Comparison of ENCODE assay signal across 9 cellular contexts in the genomic region with DNA sequence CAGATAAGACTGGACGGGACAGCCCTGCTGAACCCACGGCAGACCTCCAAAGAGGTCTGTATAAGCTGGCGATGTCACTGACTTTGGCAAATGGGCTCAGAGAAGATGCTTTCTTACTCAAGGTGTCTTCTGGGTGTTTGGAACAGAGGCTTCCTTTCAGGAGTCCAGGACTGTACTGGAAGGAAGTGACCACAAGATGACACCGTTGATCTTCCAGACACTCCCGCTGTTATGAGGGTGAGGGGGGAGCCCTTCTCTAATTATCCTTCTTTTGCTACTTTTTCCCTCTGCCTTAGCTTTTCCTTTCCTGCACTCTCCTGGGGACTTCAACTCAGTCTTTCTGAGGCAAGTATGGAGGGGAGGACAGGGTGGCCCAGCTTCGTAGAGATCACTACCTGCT.
DNase-seq lines count a peak whose midpoint lies in the region; TF ChIP-seq lines count a peak whose summit lies in the region.
"Had no signal": no experiment of that assay in that cellular context is flagged by ENCODE, and none has a peak within 500 bp of the region (broad histone marks: within the 10 kb centered on the region; RNA-seq: fewer than 3 reads in every experiment).

No MANE protein-coding gene starts in this region.

- H3K9me3 Mint-ChIP-seq in endodermal cell (no peaks in the 10 kb centered on the region), nephron progenitor cell (peaks cover 9% of the 10 kb centered on the region)
- H3K9me3 Mint-ChIP-seq: T-helper 1 cell treated with Interleukin-12 subunit alpha and Interleukin-12 subunit beta and Interleukin-4 antibody, amounts not matched to agents 30 μg/mL and 1 μg/mL, for 36 hours had no signal

- no peak overlapping the region for H3K9ac ChIP-seq in endodermal cell (ENCODE audit: extremely low read depth, low read length, poor library complexity, severe bottlenecking)

- no peak overlapping the region for H3K4me3 ChIP-seq in endodermal cell (ENCODE audit: low read length)

- no peak overlapping the region for H3K27ac Mint-ChIP-seq in endodermal cell
- H3K27ac Mint-ChIP-seq in nephron progenitor cell: no peak overlapping the region
- H3K27ac Mint-ChIP-seq: T-helper 1 cell treated with Interleukin-12 subunit alpha and Interleukin-12 subunit beta and Interleukin-4 antibody, amounts not matched to agents 30 μg/mL and 1 μg/mL, for 36 hours had no signal

- H3K4me1 ChIP-seq in endodermal cell (ENCODE audit: control insufficient read depth, insufficient read depth, low read length): no peaks in the 10 kb centered on the region

- H3K4me1 Mint-ChIP-seq in endodermal cell: peaks cover 11% of the 10 kb centered on the region
- peaks cover 7% of the 10 kb centered on the region for H3K4me1 Mint-ChIP-seq in nephron progenitor cell

- peak; percentile 18 for DNase-seq in DMS153 treated with DMSO at 0.1 percent for 48 hours (lab: John Stamatoyannopoulos, UW; ENCODE audit: unreplicated experiment)
- peak; percentile 8 to 14 for DNase-seq in Kasumi-1 (lab: John Stamatoyannopoulos, UW)
- no peak for DNase-seq in endodermal cell
- no peak for DNase-seq in nephron progenitor cell
- no peak for DNase-seq in Ammon's horn (ENCODE audit: low spot score)
- no peak for DNase-seq in SW 1271 (lab: John Stamatoyannopoulos, UW)
- no peak for DNase-seq in activated CD4-positive, CD25-positive, alpha-beta regulatory T cell (lab: John Stamatoyannopoulos, UW)
- DNase-seq in substantia nigra (lab: John Stamatoyannopoulos, UW): no peak

- TF ChIP-seq CTCF in endodermal cell (conservative IDR thresholded peaks at IDR 0.05): no peak
- TF ChIP-seq CTCF in nephron progenitor cell (IDR thresholded peaks at IDR 0.05): no peak

- H3K36me3 ChIP-seq in endodermal cell (ENCODE audit: control insufficient read depth, insufficient read depth, low read length): no peaks in the 10 kb centered on the region

- H3K9me3 ChIP-seq in endodermal cell (ENCODE audit: control insufficient read depth, low read length): no peaks in the 10 kb centered on the region

- H3K36me3 Mint-ChIP-seq in endodermal cell (ENCODE audit: low read depth) (no peaks in the 10 kb centered on the region), nephron progenitor cell (ENCODE audit: low read depth) (peaks cover under 1% of the 10 kb centered on the region)

- peak overlapping the region; percentile 56 for H3K4me3 Mint-ChIP-seq in endodermal cell
- peak overlapping the region; percentile 63 for H3K4me3 Mint-ChIP-seq in nephron progenitor cell
- H3K4me3 Mint-ChIP-seq: T-helper 1 cell treated with Interleukin-12 subunit alpha and Interleukin-12 subunit beta and Interleukin-4 antibody, amounts not matched to agents 30 μg/mL and 1 μg/mL, for 36 hours had no signal

- WGBS in endodermal cell (ENCODE audit: insufficient coverage in 1 of 2, insufficient read length in 1 of 2), 2 experiments: 81 to 85% methylated on average over 3 to 4 of the region's 6 CpGs

- H3K27me3 Mint-ChIP-seq in endodermal cell (ENCODE audit: insufficient read depth) (peaks cover 62% of the 10 kb centered on the region), nephron progenitor cell (ENCODE audit: low read depth, poor library complexity) (peaks cover 52% of the 10 kb centered on the region)

- no peak overlapping the region for H3K27ac ChIP-seq in endodermal cell (ENCODE audit: low read depth, low read length)
- H3K27ac ChIP-seq in substantia nigra (ENCODE audit: low read depth, low read length, poor library complexity, severe bottlenecking): no peak overlapping the region

- peaks cover 6% of the 10 kb centered on the region for H3K27me3 ChIP-seq in endodermal cell (ENCODE audit: control insufficient read depth, insufficient read depth, low read length, poor library complexity, severe bottlenecking)

Comparison
In these comparisons a context has a peak if more than half of its experiments do, and no peak if none do; other contexts are left out.
1. DNase-seq: peak in DMS153 treated with DMSO at 0.1 percent for 48 hours (single experiment) and Kasumi-1 (2 of 2); none in endodermal cell (single experiment), nephron progenitor cell (single experiment), Ammon's horn (single experiment), SW 1271 (0 of 2), activated CD4-positive, CD25-positive, alpha-beta regulatory T cell (0 of 4) and substantia nigra (0 of 49).